In genomic region chr1:87292684-87293493, GRCh38 we compare ENCODE assay signal across 8 cellular contexts. TPM values are rescaled to one million over a fixed set of nuclear protein-coding genes. Genes with fewer than 3 reads are reported as not detected.
DNase-seq lines count a peak whose midpoint lies in the region; ATAC-seq and TF ChIP-seq lines count a peak whose summit lies in the region.

No MANE protein-coding gene starts in this region.

- H3K79me2 ChIP-seq in HCT116 (ENCODE audit: insufficient read depth, low read length): no peaks in the 10 kb centered on the region

- H3K9me3 ChIP-seq in HCT116 (ENCODE audit: control insufficient read depth in 1 of 2, insufficient read depth in 1 of 2, low read depth in 1 of 2, low read length in 2 of 2) (no peaks in the 10 kb centered on the region), breast epithelium (no peaks in the 10 kb centered on the region)

- TF ChIP-seq POLR2A in HCT116 (IDR thresholded peaks at IDR 0.05; ENCODE audit: borderline replicate concordance, extremely low read depth, insufficient read depth, insufficient read length) (no peak), breast epithelium (IDR thresholded peaks at IDR 0.05) (no peak)

- peak; percentile 84 for TF ChIP-seq RAD21 in HCT116 (IDR thresholded peaks at IDR 0.05; ENCODE audit: low read depth)

- peak overlapping the region; percentile 54 for H2AFZ ChIP-seq in HCT116 (ENCODE audit: low read depth, low read length, poor library complexity, severe bottlenecking)

- H3K27ac ChIP-seq in HCT116 (ENCODE audit: low read depth, low read length): no peak overlapping the region
- H3K27ac ChIP-seq in breast epithelium: no peak overlapping the region

- CTCF ChIA-PET in HCT116 (lab: Charles Lee): interaction anchor here (0.8 to 1.6 kb wide), 7 partner anchors 13 to 769 kb away, joined by 3 to 7 read pairs (median 3); no protein-coding TSS in a partner anchor

- no peaks in the 10 kb centered on the region for H3K9me2 ChIP-seq in HCT116 (ENCODE audit: insufficient read depth)

- H3K9ac ChIP-seq in HCT116 (ENCODE audit: low read length): no peak overlapping the region

- ATAC-seq in HCT116 (peak; percentile 82), GM18861 (IDR thresholded peaks at IDR 0.05; ENCODE audit: unreplicated experiment) (no peak)

- DNase-seq in DMS53 treated with DMSO at 0.1 percent for 48 hours (lab: John Stamatoyannopoulos, UW; ENCODE audit: unreplicated experiment) (peak; percentile 61), HCT116 (ENCODE audit: low read depth, low spot score) (peak; percentile 36), NCI-H1930 (lab: John Stamatoyannopoulos, UW) (peak; percentile 47 to 78), UCSD-AML1 (lab: John Stamatoyannopoulos, UW; ENCODE audit: unreplicated experiment) (peak; percentile 16), breast epithelium (ENCODE audit: low spot score in 2 of 2) (peak in 1 of 2 donors; percentile 22), kidney epithelial cell (ENCODE audit: low read depth) (peak; percentile 1)
- peak; percentile 34 to 45 for DNase-seq in stimulated activated CD4-positive, alpha-beta T cell treated with anti-CD3 and anti-CD28 coated beads, Interleukin-4, amount 100 ng/mL, for 4 hours

- H3K27me3 ChIP-seq in HCT116 (ENCODE audit: insufficient read depth, low read length): no peaks in the 10 kb centered on the region
- no peaks in the 10 kb centered on the region for H3K27me3 ChIP-seq in breast epithelium
- no peaks in the 10 kb centered on the region for H3K27me3 ChIP-seq in kidney epithelial cell (ENCODE audit: control insufficient read depth, insufficient read depth, low read length)

- H3K4me2 ChIP-seq in HCT116 (ENCODE audit: low read length): no peak overlapping the region

- no peaks in the 10 kb centered on the region for H3K4me1 ChIP-seq in HCT116 (ENCODE audit: control insufficient read depth in 1 of 2, insufficient read depth in 2 of 2, low read length in 2 of 2)
- H3K4me1 ChIP-seq in breast epithelium: no peaks in the 10 kb centered on the region

- no peak overlapping the region for H3K4me3 ChIP-seq in HCT116 (replicated peaks in 1 of 2; ENCODE audit: low read depth in 1 of 2, low read length in 2 of 2)
- no peak overlapping the region for H3K4me3 ChIP-seq in breast epithelium
- no peak overlapping the region for H3K4me3 ChIP-seq in kidney epithelial cell (ENCODE audit: low read depth, low read length)

- intact Hi-C loops in HCT116 (cut with micrococcal nuclease): loop anchor here (1.0 to 2.0 kb wide), 3 partner anchors 660 to 1010 kb away; no protein-coding TSS in a partner anchor
- intact Hi-C loops in breast epithelium (cut with DNase I; ENCODE audit: low total_unique reads): no loop called here

- BruUV-seq in HCT116 (replicated peaks; lab: Mats Ljungman, UMichigan): no TSS peak

- H4K20me1 ChIP-seq in HCT116 (ENCODE audit: insufficient read depth): no peaks in the 10 kb centered on the region

- TF ChIP-seq CTCF in HCT116 (IDR thresholded peaks at IDR 0.05 in 2 of 3, conservative IDR thresholded peaks at IDR 0.05 in 1 of 3; ENCODE audit: borderline replicate concordance in 1 of 3, insufficient read depth in 1 of 3, low read depth in 2 of 3, low read length in 2 of 3) (peak; percentile 61 to 86 (median 65); a peak in 5 of 6 replicates), breast epithelium (IDR thresholded peaks at IDR 0.05) (peak; percentile 46 to 71 (median 62)), kidney epithelial cell (IDR thresholded peaks at IDR 0.05; ENCODE audit: insufficient read depth, low read length, poor library complexity, severe bottlenecking) (peak; percentile 64)

- RAD21 ChIA-PET in HCT116 (lab: Charles Lee; ENCODE audit: low non-redundant PET in 1 of 2, low total read pairs in 2 of 2, uncharacterized antibody in 2 of 2, unreplicated experiment in 2 of 2): no interaction called here

- no peaks in the 10 kb centered on the region for H3K36me3 ChIP-seq in HCT116 (ENCODE audit: control insufficient read depth in 1 of 2, insufficient read depth in 2 of 2, low read length in 2 of 2)
- H3K36me3 ChIP-seq in breast epithelium: no peaks in the 10 kb centered on the region
- no peaks in the 10 kb centered on the region for H3K36me3 ChIP-seq in kidney epithelial cell (ENCODE audit: control insufficient read depth, insufficient read depth, low read length)

- POLR2A ChIA-PET in HCT116 (lab: Charles Lee): no interaction called here

TF ChIP-seq in HCT116, 20 proteins besides CTCF, POLR2A, EP300 and RAD21:
- no peak for TF ChIP-seq ATF3 (IDR thresholded peaks at IDR 0.05)
- TF ChIP-seq YY1 (IDR thresholded peaks at IDR 0.05; ENCODE audit: extremely low read depth, insufficient replicate concordance, low read depth, low read length): no peak

RNA-seq across cellular contexts. Expression of gene LMO4, which starts 35.8 kb away (rescaled TPM):
- 38.5 TPM for total RNA-seq in HCT116 (2021; ENCODE audit: unreplicated experiment)
- polyA plus RNA-seq in HCT116 (2012): 57.8 and 61.8 TPM in 2 replicates
- 10 to 100 TPM; 34.4 to 67.5 (median 39.3) TPM for total RNA-seq in breast epithelium
- 38.7 and 43.5 TPM in 2 replicates for total RNA-seq in kidney epithelial cell
